In the genomic region with DNA sequence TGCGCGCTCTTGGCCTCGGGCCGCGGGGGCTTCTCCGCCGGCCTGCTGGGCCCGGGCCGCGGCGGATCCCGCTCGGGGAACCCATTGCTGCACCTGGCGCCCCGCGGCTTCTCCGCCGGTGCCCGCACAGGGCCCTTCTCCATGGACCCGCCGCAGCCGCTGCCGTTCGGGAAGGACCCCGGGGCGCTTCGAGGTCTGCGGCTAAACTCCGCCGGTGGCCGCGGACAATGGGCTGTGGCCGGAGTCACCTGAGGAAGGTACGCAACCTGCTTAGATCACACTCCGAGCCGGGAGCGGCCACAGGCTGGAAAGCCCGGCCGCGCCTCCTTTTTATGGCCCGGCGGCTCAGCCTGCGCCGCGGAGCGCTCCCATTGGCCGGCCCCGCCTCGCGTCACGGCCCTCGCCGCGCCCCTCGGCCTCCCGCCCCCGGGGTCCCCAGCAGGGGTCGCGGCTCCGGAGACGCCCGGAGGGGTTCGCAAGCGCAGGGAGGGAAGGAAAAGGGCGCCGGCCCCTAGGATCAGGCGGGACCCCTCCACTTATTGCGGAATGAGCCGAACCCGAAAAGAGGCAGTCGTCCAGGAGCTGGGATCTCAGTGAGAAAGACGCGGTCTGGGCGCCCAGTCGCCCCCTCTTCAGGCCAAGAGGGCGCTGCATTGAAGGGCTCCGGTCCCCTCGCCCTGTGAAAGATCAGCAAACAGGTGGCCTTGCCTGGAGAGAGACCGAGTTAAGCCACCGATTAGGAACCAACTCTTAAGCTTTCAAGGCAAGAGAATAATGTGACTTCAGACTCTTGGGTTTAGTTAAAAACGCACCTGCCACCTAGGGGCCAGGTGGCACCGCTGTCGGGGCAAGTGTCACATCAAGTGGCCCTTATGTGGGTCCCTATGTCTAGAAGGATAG, we compare ENCODE assay signal across 1 cellular context.
TF ChIP-seq lines count a peak whose summit lies in the region.

Gene GCH1 (minus strand): TSS at position 306 of the 900 bp plus-strand sequence. CDS start 163 bp downstream, at position 143.

TF ChIP-seq in K562, 482 proteins besides CTCF, POLR2A, EP300 and RAD21 (continued from another document and continues in another):
- TF ChIP-seq, protein P1, sequence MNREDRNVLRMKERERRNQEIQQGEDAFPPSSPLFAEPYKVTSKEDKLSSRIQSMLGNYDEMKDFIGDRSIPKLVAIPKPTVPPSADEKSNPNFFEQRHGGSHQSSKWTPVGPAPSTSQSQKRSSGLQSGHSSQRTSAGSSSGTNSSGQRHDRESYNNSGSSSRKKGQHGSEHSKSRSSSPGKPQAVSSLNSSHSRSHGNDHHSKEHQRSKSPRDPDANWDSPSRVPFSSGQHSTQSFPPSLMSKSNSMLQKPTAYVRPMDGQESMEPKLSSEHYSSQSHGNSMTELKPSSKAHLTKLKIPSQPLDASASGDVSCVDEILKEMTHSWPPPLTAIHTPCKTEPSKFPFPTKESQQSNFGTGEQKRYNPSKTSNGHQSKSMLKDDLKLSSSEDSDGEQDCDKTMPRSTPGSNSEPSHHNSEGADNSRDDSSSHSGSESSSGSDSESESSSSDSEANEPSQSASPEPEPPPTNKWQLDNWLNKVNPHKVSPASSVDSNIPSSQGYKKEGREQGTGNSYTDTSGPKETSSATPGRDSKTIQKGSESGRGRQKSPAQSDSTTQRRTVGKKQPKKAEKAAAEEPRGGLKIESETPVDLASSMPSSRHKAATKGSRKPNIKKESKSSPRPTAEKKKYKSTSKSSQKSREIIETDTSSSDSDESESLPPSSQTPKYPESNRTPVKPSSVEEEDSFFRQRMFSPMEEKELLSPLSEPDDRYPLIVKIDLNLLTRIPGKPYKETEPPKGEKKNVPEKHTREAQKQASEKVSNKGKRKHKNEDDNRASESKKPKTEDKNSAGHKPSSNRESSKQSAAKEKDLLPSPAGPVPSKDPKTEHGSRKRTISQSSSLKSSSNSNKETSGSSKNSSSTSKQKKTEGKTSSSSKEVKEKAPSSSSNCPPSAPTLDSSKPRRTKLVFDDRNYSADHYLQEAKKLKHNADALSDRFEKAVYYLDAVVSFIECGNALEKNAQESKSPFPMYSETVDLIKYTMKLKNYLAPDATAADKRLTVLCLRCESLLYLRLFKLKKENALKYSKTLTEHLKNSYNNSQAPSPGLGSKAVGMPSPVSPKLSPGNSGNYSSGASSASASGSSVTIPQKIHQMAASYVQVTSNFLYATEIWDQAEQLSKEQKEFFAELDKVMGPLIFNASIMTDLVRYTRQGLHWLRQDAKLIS (CRISPR knock-in tag; IDR thresholded peaks at IDR 0.05): no peak
- TF ChIP-seq ZNF431 (CRISPR knock-in tag; IDR thresholded peaks at IDR 0.05) (no peak), CLOCK (CRISPR knock-in tag; IDR thresholded peaks at IDR 0.05; ENCODE audit: borderline replicate concordance) (no peak), KLF10 (CRISPR knock-in tag; IDR thresholded peaks at IDR 0.05) (no peak), EHMT2 (IDR thresholded peaks at IDR 0.05) (no peak), ILF3 (IDR thresholded peaks at IDR 0.05; ENCODE audit: borderline replicate concordance) (no peak), PRDM10 (IDR thresholded peaks at IDR 0.05; ENCODE audit: partially characterized antibody) (no peak), BRD9 (IDR thresholded peaks at IDR 0.05; ENCODE audit: low read depth, partially characterized antibody) (no peak), ZNF134 (CRISPR knock-in tag; conservative IDR thresholded peaks at IDR 0.05) (no peak), OTX1 (CRISPR knock-in tag; IDR thresholded peaks at IDR 0.05) (no peak), ZSCAN32 (CRISPR knock-in tag; IDR thresholded peaks at IDR 0.05) (no peak), ZNF778 (CRISPR knock-in tag; IDR thresholded peaks at IDR 0.05) (no peak), PRPF4 (IDR thresholded peaks at IDR 0.05; ENCODE audit: insufficient read depth, low read depth, low read length, poor library complexity, severe bottlenecking) (peak; percentile 2), GTF3C2 (IDR thresholded peaks at IDR 0.05; ENCODE audit: borderline replicate concordance, extremely low read depth, insufficient read length) (no peak), PRMT5 (CRISPR knock-in tag; IDR thresholded peaks at IDR 0.05) (no peak), ELF4 (CRISPR knock-in tag; IDR thresholded peaks at IDR 0.05) (no peak), NRF1 (conservative IDR thresholded peaks at IDR 0.05 in 1 of 2, IDR thresholded peaks at IDR 0.05 in 1 of 2) (peak; percentile 46 to 53; a peak in 2 of 4 replicates), CC2D1A (IDR thresholded peaks at IDR 0.05) (no peak), RBBP5 (IDR thresholded peaks at IDR 0.05; ENCODE audit: borderline replicate concordance, insufficient read depth, low read length, poor library complexity, severe bottlenecking) (peak; percentile 32), RHOXF2B (CRISPR knock-in tag; conservative IDR thresholded peaks at IDR 0.05) (no peak), ZNF133 (CRISPR knock-in tag; IDR thresholded peaks at IDR 0.05) (no peak), MAX (CRISPR knock-in tag; IDR thresholded peaks at IDR 0.05) (no peak), BRD4 (IDR thresholded peaks at IDR 0.05) (no peak), HLTF (IDR thresholded peaks at IDR 0.05) (no peak), CXXC5 (CRISPR knock-in tag; IDR thresholded peaks at IDR 0.05) (peak; percentile 38), ZNF766 (CRISPR knock-in tag; conservative IDR thresholded peaks at IDR 0.05) (no peak), GABPA (tag; conservative IDR thresholded peaks at IDR 0.05; ENCODE audit: low read depth) (no peak), ZBTB8A (IDR thresholded peaks at IDR 0.05; ENCODE audit: partially characterized antibody) (no peak), ZKSCAN3 (CRISPR knock-in tag; IDR thresholded peaks at IDR 0.05) (no peak), DMBX1 (CRISPR knock-in tag; IDR thresholded peaks at IDR 0.05; ENCODE audit: borderline replicate concordance) (no peak), SNRNP70 (optimal IDR thresholded peaks at IDR 0.05; ENCODE audit: low read depth, low read length) (no peak), MTA2 (IDR thresholded peaks at IDR 0.05; ENCODE audit: low read depth) (no peak), LCOR (CRISPR knock-in tag; IDR thresholded peaks at IDR 0.05) (no peak)
- TF ChIP-seq, protein P2, sequence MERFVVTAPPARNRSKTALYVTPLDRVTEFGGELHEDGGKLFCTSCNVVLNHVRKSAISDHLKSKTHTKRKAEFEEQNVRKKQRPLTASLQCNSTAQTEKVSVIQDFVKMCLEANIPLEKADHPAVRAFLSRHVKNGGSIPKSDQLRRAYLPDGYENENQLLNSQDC (CRISPR knock-in tag; IDR thresholded peaks at IDR 0.05): no peak
- TF ChIP-seq, protein P3, sequence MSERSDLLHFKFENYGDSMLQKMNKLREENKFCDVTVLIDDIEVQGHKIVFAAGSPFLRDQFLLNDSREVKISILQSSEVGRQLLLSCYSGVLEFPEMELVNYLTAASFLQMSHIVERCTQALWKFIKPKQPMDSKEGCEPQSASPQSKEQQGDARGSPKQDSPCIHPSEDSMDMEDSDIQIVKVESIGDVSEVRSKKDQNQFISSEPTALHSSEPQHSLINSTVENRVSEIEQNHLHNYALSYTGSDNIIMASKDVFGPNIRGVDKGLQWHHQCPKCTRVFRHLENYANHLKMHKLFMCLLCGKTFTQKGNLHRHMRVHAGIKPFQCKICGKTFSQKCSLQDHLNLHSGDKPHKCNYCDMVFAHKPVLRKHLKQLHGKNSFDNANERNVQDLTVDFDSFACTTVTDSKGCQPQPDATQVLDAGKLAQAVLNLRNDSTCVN (CRISPR knock-in tag; IDR thresholded peaks at IDR 0.05): no peak
- TF ChIP-seq, protein P4, sequence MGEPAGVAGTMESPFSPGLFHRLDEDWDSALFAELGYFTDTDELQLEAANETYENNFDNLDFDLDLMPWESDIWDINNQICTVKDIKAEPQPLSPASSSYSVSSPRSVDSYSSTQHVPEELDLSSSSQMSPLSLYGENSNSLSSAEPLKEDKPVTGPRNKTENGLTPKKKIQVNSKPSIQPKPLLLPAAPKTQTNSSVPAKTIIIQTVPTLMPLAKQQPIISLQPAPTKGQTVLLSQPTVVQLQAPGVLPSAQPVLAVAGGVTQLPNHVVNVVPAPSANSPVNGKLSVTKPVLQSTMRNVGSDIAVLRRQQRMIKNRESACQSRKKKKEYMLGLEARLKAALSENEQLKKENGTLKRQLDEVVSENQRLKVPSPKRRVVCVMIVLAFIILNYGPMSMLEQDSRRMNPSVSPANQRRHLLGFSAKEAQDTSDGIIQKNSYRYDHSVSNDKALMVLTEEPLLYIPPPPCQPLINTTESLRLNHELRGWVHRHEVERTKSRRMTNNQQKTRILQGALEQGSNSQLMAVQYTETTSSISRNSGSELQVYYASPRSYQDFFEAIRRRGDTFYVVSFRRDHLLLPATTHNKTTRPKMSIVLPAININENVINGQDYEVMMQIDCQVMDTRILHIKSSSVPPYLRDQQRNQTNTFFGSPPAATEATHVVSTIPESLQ (CRISPR knock-in tag; IDR thresholded peaks at IDR 0.05): no peak
- TF ChIP-seq, protein P5, sequence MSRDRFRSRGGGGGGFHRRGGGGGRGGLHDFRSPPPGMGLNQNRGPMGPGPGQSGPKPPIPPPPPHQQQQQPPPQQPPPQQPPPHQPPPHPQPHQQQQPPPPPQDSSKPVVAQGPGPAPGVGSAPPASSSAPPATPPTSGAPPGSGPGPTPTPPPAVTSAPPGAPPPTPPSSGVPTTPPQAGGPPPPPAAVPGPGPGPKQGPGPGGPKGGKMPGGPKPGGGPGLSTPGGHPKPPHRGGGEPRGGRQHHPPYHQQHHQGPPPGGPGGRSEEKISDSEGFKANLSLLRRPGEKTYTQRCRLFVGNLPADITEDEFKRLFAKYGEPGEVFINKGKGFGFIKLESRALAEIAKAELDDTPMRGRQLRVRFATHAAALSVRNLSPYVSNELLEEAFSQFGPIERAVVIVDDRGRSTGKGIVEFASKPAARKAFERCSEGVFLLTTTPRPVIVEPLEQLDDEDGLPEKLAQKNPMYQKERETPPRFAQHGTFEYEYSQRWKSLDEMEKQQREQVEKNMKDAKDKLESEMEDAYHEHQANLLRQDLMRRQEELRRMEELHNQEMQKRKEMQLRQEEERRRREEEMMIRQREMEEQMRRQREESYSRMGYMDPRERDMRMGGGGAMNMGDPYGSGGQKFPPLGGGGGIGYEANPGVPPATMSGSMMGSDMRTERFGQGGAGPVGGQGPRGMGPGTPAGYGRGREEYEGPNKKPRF (IDR thresholded peaks at IDR 0.05; ENCODE audit: low read depth, low read length): no peak
